ENCODE assay signal across 1 cellular context in the genomic region with DNA sequence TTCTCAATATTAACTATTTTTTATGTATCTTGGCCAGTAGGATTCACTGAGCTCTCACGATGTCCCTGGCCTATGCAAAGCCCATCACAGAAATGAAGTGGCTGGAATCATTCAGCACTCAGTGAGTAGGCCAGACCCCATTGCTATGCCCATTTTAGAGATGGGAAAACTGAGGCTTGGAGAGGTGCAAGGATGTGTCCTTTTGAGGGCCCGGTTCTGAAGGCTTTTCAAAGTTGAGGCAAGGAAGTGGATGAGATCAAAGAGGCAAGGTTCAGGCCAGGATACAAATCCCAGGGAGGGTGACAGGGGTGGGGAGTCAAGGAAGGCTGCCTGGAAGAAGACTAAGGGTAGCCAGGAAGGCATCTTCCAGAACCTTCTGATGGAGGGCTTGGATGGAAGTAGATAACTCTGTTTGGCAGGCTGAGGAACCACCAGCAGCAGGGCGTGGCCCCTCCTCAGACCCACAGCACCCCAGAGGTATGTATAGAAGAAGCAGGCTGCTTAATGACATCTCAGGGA.
TF ChIP-seq lines count a peak whose summit lies in the region.

No MANE protein-coding gene starts in this region.

TF ChIP-seq in K562, 482 proteins besides CTCF, POLR2A, EP300 and RAD21 (continued from another document and continues in another):
- TF ChIP-seq, protein P1, sequence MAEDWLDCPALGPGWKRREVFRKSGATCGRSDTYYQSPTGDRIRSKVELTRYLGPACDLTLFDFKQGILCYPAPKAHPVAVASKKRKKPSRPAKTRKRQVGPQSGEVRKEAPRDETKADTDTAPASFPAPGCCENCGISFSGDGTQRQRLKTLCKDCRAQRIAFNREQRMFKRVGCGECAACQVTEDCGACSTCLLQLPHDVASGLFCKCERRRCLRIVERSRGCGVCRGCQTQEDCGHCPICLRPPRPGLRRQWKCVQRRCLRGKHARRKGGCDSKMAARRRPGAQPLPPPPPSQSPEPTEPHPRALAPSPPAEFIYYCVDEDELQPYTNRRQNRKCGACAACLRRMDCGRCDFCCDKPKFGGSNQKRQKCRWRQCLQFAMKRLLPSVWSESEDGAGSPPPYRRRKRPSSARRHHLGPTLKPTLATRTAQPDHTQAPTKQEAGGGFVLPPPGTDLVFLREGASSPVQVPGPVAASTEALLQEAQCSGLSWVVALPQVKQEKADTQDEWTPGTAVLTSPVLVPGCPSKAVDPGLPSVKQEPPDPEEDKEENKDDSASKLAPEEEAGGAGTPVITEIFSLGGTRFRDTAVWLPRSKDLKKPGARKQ (CRISPR knock-in tag; IDR thresholded peaks at IDR 0.05): no peak
- TF ChIP-seq ZNF232 (CRISPR knock-in tag; IDR thresholded peaks at IDR 0.05) (0 out of 2 replicates have a peak, but pooled peaks have one; percentile 17), MTA1 (IDR thresholded peaks at IDR 0.05; ENCODE audit: borderline replicate concordance) (no peak), DACH1 (IDR thresholded peaks at IDR 0.05; ENCODE audit: partially characterized antibody) (peak; percentile 73), KLF1 (tag; IDR thresholded peaks at IDR 0.05) (peak; percentile 65; the same call in 1 of the 2 replicates), GTF2A2 (tag; IDR thresholded peaks at IDR 0.05) (0 out of 2 replicates have a peak, but pooled peaks have one; percentile 53), KDM5B (IDR thresholded peaks at IDR 0.05; ENCODE audit: insufficient replicate concordance, low read depth, low read length) (no peak), HLTF (IDR thresholded peaks at IDR 0.05) (no peak), ZNF121 (CRISPR knock-in tag; conservative IDR thresholded peaks at IDR 0.05) (peak; percentile 33; the same call in 1 of the 2 replicates), CBX2 (IDR thresholded peaks at IDR 0.05; ENCODE audit: insufficient read depth, low read length, poor library complexity, severe bottlenecking) (no peak), GATAD2B (IDR thresholded peaks at IDR 0.05; ENCODE audit: borderline replicate concordance) (no peak; the same call in 1 of the 2 replicates), ZSCAN32 (CRISPR knock-in tag; IDR thresholded peaks at IDR 0.05) (no peak), BRD4 (IDR thresholded peaks at IDR 0.05) (peak; percentile 38; the same call in 1 of the 2 replicates), DPF2 (IDR thresholded peaks at IDR 0.05) (no peak), GTF2E2 (tag; IDR thresholded peaks at IDR 0.05) (0 out of 2 replicates have a peak, but pooled peaks have one; percentile 51), ZNF224 (CRISPR knock-in tag; IDR thresholded peaks at IDR 0.05) (no peak), CREB1 (IDR thresholded peaks at IDR 0.05) (no peak), CREB1 (CRISPR knock-in tag; IDR thresholded peaks at IDR 0.05) (no peak), ZNF12 (CRISPR knock-in tag; IDR thresholded peaks at IDR 0.05) (no peak), MYC (IDR thresholded peaks at IDR 0.05; ENCODE audit: low read depth, low read length) (no peak), MYC (CRISPR knock-in tag; IDR thresholded peaks at IDR 0.05; ENCODE audit: borderline replicate concordance, low read depth) (no peak), YY1 (IDR thresholded peaks at IDR 0.05; ENCODE audit: borderline replicate concordance in 1 of 3, control insufficient read depth in 1 of 3, extremely low read depth in 1 of 3, insufficient read depth in 3 of 3, insufficient read length in 1 of 3, insufficient replicate concordance in 2 of 3, low read depth in 1 of 3, low read length in 2 of 3) (no peak), ZNF347 (CRISPR knock-in tag; IDR thresholded peaks at IDR 0.05; ENCODE audit: low read depth) (no peak), NRF1 (conservative IDR thresholded peaks at IDR 0.05 in 1 of 2, IDR thresholded peaks at IDR 0.05 in 1 of 2) (peak in 1 of 2 experiments; percentile 16; a peak in 1 of 4 replicates), ELF2 (CRISPR knock-in tag; IDR thresholded peaks at IDR 0.05) (no peak), ZEB2 (IDR thresholded peaks at IDR 0.05) (no peak; the same call in 1 of the 2 replicates), ZC3H11A (IDR thresholded peaks at IDR 0.05; ENCODE audit: low read depth, low read length) (no peak), ZNF583 (CRISPR knock-in tag; IDR thresholded peaks at IDR 0.05) (no peak), TEAD1 (CRISPR knock-in tag; IDR thresholded peaks at IDR 0.05) (0 out of 4 replicates have a peak, but pooled peaks of 1 of the 2 experiments have one; percentile 58), SMAD2 (IDR thresholded peaks at IDR 0.05; ENCODE audit: low read depth, low read length) (no peak), KAT8 (IDR thresholded peaks at IDR 0.05; ENCODE audit: low read depth) (no peak), HDAC1 (IDR thresholded peaks at IDR 0.05) (peak; percentile 78 to 97), LARP7 (IDR thresholded peaks at IDR 0.05) (no peak), KAT7 (CRISPR knock-in tag; IDR thresholded peaks at IDR 0.05; ENCODE audit: borderline replicate concordance) (peak; percentile 16; the same call in 1 of the 2 replicates), MEF2A (IDR thresholded peaks at IDR 0.05; ENCODE audit: control insufficient read depth, low read depth, low read length) (no peak), MAFK (IDR thresholded peaks at IDR 0.05; ENCODE audit: low read length) (no peak), NR2C2 (CRISPR knock-in tag; IDR thresholded peaks at IDR 0.05) (no peak), NR2C2 (tag; IDR thresholded peaks at IDR 0.05) (no peak), NCOA2 (IDR thresholded peaks at IDR 0.05; ENCODE audit: partially characterized antibody in 2 of 2) (no peak), XRCC3 (IDR thresholded peaks at IDR 0.05) (no peak), RBM25 (IDR thresholded peaks at IDR 0.05; ENCODE audit: low read depth, low read length, severe bottlenecking) (peak; percentile 99), MECOM (CRISPR knock-in tag; IDR thresholded peaks at IDR 0.05) (no peak; the same call in 1 of the 2 replicates), SP2 (IDR thresholded peaks at IDR 0.05; ENCODE audit: extremely low read depth, low read depth, low read length, poor library complexity, severe bottlenecking) (no peak)
- TF ChIP-seq, protein P2, sequence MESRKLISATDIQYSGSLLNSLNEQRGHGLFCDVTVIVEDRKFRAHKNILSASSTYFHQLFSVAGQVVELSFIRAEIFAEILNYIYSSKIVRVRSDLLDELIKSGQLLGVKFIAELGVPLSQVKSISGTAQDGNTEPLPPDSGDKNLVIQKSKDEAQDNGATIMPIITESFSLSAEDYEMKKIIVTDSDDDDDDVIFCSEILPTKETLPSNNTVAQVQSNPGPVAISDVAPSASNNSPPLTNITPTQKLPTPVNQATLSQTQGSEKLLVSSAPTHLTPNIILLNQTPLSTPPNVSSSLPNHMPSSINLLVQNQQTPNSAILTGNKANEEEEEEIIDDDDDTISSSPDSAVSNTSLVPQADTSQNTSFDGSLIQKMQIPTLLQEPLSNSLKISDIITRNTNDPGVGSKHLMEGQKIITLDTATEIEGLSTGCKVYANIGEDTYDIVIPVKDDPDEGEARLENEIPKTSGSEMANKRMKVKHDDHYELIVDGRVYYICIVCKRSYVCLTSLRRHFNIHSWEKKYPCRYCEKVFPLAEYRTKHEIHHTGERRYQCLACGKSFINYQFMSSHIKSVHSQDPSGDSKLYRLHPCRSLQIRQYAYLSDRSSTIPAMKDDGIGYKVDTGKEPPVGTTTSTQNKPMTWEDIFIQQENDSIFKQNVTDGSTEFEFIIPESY (CRISPR knock-in tag; IDR thresholded peaks at IDR 0.05): 0 out of 2 replicates have a peak, but pooled peaks have one; percentile 16
- TF ChIP-seq, protein P3, sequence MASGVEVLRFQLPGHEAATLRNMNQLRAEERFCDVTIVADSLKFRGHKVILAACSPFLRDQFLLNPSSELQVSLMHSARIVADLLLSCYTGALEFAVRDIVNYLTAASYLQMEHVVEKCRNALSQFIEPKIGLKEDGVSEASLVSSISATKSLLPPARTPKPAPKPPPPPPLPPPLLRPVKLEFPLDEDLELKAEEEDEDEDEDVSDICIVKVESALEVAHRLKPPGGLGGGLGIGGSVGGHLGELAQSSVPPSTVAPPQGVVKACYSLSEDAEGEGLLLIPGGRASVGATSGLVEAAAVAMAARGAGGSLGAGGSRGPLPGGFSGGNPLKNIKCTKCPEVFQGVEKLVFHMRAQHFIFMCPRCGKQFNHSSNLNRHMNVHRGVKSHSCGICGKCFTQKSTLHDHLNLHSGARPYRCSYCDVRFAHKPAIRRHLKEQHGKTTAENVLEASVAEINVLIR (CRISPR knock-in tag; IDR thresholded peaks at IDR 0.05): no peak
- TF ChIP-seq, protein P4, sequence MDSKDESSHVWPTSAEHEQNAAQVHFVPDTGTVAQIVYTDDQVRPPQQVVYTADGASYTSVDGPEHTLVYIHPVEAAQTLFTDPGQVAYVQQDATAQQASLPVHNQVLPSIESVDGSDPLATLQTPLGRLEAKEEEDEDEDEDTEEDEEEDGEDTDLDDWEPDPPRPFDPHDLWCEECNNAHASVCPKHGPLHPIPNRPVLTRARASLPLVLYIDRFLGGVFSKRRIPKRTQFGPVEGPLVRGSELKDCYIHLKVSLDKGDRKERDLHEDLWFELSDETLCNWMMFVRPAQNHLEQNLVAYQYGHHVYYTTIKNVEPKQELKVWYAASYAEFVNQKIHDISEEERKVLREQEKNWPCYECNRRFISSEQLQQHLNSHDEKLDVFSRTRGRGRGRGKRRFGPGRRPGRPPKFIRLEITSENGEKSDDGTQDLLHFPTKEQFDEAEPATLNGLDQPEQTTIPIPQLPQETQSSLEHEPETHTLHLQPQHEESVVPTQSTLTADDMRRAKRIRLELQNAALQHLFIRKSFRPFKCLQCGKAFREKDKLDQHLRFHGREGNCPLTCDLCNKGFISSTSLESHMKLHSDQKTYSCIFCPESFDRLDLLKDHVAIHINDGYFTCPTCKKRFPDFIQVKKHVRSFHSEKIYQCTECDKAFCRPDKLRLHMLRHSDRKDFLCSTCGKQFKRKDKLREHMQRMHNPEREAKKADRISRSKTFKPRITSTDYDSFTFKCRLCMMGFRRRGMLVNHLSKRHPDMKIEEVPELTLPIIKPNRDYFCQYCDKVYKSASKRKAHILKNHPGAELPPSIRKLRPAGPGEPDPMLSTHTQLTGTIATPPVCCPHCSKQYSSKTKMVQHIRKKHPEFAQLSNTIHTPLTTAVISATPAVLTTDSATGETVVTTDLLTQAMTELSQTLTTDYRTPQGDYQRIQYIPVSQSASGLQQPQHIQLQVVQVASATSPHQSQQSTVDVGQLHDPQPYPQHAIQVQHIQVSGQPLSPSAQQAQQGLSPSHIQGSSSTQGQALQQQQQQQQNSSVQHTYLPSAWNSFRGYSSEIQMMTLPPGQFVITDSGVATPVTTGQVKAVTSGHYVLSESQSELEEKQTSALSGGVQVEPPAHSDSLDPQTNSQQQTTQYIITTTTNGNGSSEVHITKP (IDR thresholded peaks at IDR 0.05; ENCODE audit: partially characterized antibody): no peak
- TF ChIP-seq, protein P5, sequence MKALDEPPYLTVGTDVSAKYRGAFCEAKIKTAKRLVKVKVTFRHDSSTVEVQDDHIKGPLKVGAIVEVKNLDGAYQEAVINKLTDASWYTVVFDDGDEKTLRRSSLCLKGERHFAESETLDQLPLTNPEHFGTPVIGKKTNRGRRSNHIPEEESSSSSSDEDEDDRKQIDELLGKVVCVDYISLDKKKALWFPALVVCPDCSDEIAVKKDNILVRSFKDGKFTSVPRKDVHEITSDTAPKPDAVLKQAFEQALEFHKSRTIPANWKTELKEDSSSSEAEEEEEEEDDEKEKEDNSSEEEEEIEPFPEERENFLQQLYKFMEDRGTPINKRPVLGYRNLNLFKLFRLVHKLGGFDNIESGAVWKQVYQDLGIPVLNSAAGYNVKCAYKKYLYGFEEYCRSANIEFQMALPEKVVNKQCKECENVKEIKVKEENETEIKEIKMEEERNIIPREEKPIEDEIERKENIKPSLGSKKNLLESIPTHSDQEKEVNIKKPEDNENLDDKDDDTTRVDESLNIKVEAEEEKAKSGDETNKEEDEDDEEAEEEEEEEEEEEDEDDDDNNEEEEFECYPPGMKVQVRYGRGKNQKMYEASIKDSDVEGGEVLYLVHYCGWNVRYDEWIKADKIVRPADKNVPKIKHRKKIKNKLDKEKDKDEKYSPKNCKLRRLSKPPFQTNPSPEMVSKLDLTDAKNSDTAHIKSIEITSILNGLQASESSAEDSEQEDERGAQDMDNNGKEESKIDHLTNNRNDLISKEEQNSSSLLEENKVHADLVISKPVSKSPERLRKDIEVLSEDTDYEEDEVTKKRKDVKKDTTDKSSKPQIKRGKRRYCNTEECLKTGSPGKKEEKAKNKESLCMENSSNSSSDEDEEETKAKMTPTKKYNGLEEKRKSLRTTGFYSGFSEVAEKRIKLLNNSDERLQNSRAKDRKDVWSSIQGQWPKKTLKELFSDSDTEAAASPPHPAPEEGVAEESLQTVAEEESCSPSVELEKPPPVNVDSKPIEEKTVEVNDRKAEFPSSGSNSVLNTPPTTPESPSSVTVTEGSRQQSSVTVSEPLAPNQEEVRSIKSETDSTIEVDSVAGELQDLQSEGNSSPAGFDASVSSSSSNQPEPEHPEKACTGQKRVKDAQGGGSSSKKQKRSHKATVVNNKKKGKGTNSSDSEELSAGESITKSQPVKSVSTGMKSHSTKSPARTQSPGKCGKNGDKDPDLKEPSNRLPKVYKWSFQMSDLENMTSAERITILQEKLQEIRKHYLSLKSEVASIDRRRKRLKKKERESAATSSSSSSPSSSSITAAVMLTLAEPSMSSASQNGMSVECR (CRISPR knock-in tag; IDR thresholded peaks at IDR 0.05): no peak
- TF ChIP-seq, protein P6, sequence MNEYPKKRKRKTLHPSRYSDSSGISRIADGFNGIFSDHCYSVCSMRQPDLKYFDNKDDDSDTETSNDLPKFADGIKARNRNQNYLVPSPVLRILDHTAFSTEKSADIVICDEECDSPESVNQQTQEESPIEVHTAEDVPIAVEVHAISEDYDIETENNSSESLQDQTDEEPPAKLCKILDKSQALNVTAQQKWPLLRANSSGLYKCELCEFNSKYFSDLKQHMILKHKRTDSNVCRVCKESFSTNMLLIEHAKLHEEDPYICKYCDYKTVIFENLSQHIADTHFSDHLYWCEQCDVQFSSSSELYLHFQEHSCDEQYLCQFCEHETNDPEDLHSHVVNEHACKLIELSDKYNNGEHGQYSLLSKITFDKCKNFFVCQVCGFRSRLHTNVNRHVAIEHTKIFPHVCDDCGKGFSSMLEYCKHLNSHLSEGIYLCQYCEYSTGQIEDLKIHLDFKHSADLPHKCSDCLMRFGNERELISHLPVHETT (CRISPR knock-in tag; conservative IDR thresholded peaks at IDR 0.05 in 1 of 2, IDR thresholded peaks at IDR 0.05 in 1 of 2): no peak
- TF ChIP-seq, protein P7, sequence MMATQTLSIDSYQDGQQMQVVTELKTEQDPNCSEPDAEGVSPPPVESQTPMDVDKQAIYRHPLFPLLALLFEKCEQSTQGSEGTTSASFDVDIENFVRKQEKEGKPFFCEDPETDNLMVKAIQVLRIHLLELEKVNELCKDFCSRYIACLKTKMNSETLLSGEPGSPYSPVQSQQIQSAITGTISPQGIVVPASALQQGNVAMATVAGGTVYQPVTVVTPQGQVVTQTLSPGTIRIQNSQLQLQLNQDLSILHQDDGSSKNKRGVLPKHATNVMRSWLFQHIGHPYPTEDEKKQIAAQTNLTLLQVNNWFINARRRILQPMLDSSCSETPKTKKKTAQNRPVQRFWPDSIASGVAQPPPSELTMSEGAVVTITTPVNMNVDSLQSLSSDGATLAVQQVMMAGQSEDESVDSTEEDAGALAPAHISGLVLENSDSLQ (IDR thresholded peaks at IDR 0.05): no peak
